Comparison of ENCODE assay signal across 8 cellular contexts in the genomic region with DNA sequence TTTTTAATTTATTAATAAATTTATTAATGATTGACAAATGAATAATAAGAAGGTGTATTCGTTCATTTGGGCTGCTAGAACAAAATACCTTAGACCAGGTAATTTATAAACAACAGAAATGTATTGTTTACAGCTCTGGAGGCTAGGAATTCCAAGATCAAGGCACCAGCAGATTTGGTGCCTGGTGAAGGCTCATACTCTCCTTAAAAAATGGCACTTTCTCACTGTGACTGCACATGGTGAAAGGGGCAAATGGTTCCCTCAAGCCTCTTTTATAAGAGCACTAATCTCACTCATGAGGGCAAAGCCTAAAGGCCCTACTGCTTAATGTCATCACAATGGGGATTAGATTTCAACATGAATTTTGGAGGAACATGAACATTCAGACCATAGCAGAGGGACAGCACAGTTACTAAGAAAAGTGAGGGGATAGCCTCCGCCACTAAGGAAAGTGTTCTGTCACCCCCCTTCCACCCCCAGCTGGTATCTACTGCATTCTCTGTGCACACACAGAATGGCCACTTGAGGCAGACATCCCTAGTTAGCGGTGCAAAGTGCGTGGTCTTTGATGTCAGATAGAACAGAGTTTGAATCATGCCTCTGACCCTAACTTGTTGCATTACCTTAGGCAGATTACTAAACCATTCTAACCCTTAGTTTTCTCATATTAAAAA. TPM values are rescaled to one million over a fixed set of nuclear protein-coding genes. Genes with fewer than 3 reads are reported as not detected.
DNase-seq lines count a peak whose midpoint lies in the region; ATAC-seq lines count a peak whose summit lies in the region.

No MANE protein-coding gene starts in this region.

- no peaks in the 10 kb centered on the region for H3K36me3 ChIP-seq in HUES48 (ENCODE audit: control insufficient read depth, insufficient read depth, low read length)

- no peaks in the 10 kb centered on the region for H3K4me1 Mint-ChIP-seq in activated T-cell treated with anti-CD3 and anti-CD28 coated beads, Interleukin-2, amount 50 U/mL, for 72 hours (ENCODE audit: low read depth)
- H3K4me1 Mint-ChIP-seq in activated naive CD4-positive, alpha-beta T cell treated with anti-CD3 and anti-CD28 coated beads, Interleukin-2, amount 10 ng/mL, durations not matched to agents 7 days and 5 days = peaks cover 6% of the 10 kb centered on the region

- H3K4me3 Mint-ChIP-seq in activated T-cell treated with anti-CD3 and anti-CD28 coated beads, Interleukin-2, amount 50 U/mL, for 72 hours = no peak overlapping the region
- no peak overlapping the region for H3K4me3 Mint-ChIP-seq in activated naive CD4-positive, alpha-beta T cell treated with anti-CD3 and anti-CD28 coated beads, Interleukin-2, amount 10 ng/mL, durations not matched to agents 7 days and 5 days

- peak; percentile 59 to 63 for ATAC-seq in activated T-cell treated with anti-CD3 and anti-CD28 coated beads, Interleukin-2, amount 50 U/mL, for 72 hours (replicated peaks in 1 of 2)
- ATAC-seq in GM18858 (IDR thresholded peaks at IDR 0.05; ENCODE audit: unreplicated experiment) = no peak
- no peak for ATAC-seq in HG02852 (IDR thresholded peaks at IDR 0.05; ENCODE audit: unreplicated experiment)

- H3K27ac ChIP-seq in HUES48 (ENCODE audit: low read depth, low read length) = peak overlapping the region; percentile 14

- peak in 1 of 2 donors; percentile 8 for DNase-seq in activated T-cell treated with anti-CD3 and anti-CD28 coated beads, Interleukin-2, amount 50 U/mL, for 72 hours
- DNase-seq in activated T-cell treated with anti-CD3 and anti-CD28 coated beads, Interleukin-2, amount 50 U/mL, for 1 hour = no peak
- DNase-seq in activated naive CD4-positive, alpha-beta T cell treated with anti-CD3 and anti-CD28 coated beads, Interleukin-2, amount 10 ng/mL, durations not matched to agents 7 days and 5 days = peak; percentile 49
- DNase-seq in retina (peak; percentile 20), NCI-H1930 (lab: John Stamatoyannopoulos, UW) (no peak)

- no peaks in the 10 kb centered on the region for H3K4me1 ChIP-seq in HUES48 (ENCODE audit: control insufficient read depth, insufficient read depth, low read length)

- no peaks in the 10 kb centered on the region for H3K9me3 ChIP-seq in HUES48 (ENCODE audit: control insufficient read depth, insufficient read depth, low read length)

- no peaks in the 10 kb centered on the region for H3K36me3 Mint-ChIP-seq in activated T-cell treated with anti-CD3 and anti-CD28 coated beads, Interleukin-2, amount 50 U/mL, for 72 hours (ENCODE audit: insufficient read depth in 2 of 2)
- H3K36me3 Mint-ChIP-seq in activated naive CD4-positive, alpha-beta T cell treated with anti-CD3 and anti-CD28 coated beads, Interleukin-2, amount 10 ng/mL, durations not matched to agents 7 days and 5 days = no peaks in the 10 kb centered on the region

- H3K9me3 Mint-ChIP-seq in activated T-cell treated with anti-CD3 and anti-CD28 coated beads, Interleukin-2, amount 50 U/mL, for 72 hours = no peaks in the 10 kb centered on the region
- no peaks in the 10 kb centered on the region for H3K9me3 Mint-ChIP-seq in activated naive CD4-positive, alpha-beta T cell treated with anti-CD3 and anti-CD28 coated beads, Interleukin-2, amount 10 ng/mL, durations not matched to agents 7 days and 5 days

- no peak overlapping the region for H3K27ac Mint-ChIP-seq in activated T-cell treated with anti-CD3 and anti-CD28 coated beads, Interleukin-2, amount 50 U/mL, for 72 hours
- H3K27ac Mint-ChIP-seq in activated naive CD4-positive, alpha-beta T cell treated with anti-CD3 and anti-CD28 coated beads, Interleukin-2, amount 10 ng/mL, durations not matched to agents 7 days and 5 days = no peak overlapping the region

- H3K4me3 ChIP-seq in HUES48 (ENCODE audit: low read depth, low read length) = no peak overlapping the region

- CTCF ChIA-PET in activated naive CD4-positive, alpha-beta T cell treated with anti-CD3 and anti-CD28 coated beads, Interleukin-2, amount 10 ng/mL, durations not matched to agents 7 days and 5 days (lab: Charles Lee) = interaction anchor here (1.3 to 1.4 kb wide), 2 partner anchors 28 to 380 kb away, joined by 3 read pairs; no protein-coding TSS in a partner anchor

- H3K27me3 Mint-ChIP-seq in activated T-cell treated with anti-CD3 and anti-CD28 coated beads, Interleukin-2, amount 50 U/mL, for 72 hours (ENCODE audit: low read depth) = peaks cover 6% of the 10 kb centered on the region
- peaks cover 6% of the 10 kb centered on the region for H3K27me3 Mint-ChIP-seq in activated naive CD4-positive, alpha-beta T cell treated with anti-CD3 and anti-CD28 coated beads, Interleukin-2, amount 10 ng/mL, durations not matched to agents 7 days and 5 days

- H3K9ac ChIP-seq in HUES48 (ENCODE audit: low read depth, low read length) = no peak overlapping the region

- no peaks in the 10 kb centered on the region for H3K27me3 ChIP-seq in HUES48 (ENCODE audit: control insufficient read depth, insufficient read depth, low read length)

RNA-seq across cellular contexts. Expression of a gene that starts 47.2 kb away (rescaled TPM):
- total RNA-seq in activated T-cell treated with anti-CD3 and anti-CD28 coated beads, Interleukin-2, amount 50 U/mL, for 72 hours = 10 to 100 TPM; 27.6 to 30.9 TPM

Comparison
In these comparisons a context has a peak if more than half of its experiments do, and no peak if none do; other contexts are left out.
1. ATAC-seq: peak in activated T-cell treated with anti-CD3 and anti-CD28 coated beads, Interleukin-2, amount 50 U/mL, for 72 hours (2 of 2); none in GM18858 (single experiment) and HG02852 (single experiment).
2. DNase-seq: peak in activated naive CD4-positive, alpha-beta T cell treated with anti-CD3 and anti-CD28 coated beads, Interleukin-2, amount 10 ng/mL, durations not matched to agents 7 days and 5 days (single experiment) and retina (single experiment); none in activated T-cell treated with anti-CD3 and anti-CD28 coated beads, Interleukin-2, amount 50 U/mL, for 1 hour (single experiment) and NCI-H1930 (0 of 2).